Comparison of ENCODE assay signal across 9 cellular contexts in the genomic region with DNA sequence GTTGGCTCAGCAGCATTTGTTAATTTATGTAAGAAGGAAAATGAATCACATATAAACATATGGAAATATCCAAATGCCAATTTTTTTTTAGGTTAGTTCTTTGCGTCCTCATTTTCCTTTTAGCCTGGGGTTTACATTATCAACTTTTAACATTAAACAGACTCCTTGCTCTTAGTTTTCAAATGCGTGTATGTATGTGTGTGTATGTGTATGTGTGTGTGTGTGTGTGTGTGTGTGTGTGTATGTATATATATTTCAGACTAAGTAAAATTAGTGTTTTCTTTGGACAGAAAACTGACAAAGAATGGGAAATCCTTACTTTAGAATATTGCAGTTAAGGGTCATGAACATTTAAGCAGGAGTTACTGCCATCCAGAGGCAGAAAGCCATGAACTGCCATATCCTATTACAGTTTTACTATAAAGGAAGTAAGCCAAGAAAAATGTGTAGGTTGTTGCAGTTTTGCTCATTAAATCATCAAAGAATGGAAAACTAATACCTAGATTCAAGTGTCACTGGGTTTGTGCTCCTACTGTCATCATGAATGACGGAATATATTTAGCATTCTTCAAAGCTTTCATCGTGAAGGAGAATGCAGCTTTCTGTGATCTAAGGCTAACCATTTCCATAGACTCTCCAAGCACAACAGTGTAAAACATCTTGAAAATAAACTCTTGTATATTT.
A peak's percentile ranks its signal among the peaks of the same experiment; 100 is the strongest.
DNase-seq lines count a peak whose midpoint lies in the region; ATAC-seq and TF ChIP-seq lines count a peak whose summit lies in the region.
"Had no signal": no experiment of that assay in that cellular context is flagged by ENCODE, and none has a peak within 500 bp of the region (broad histone marks: within the 10 kb centered on the region; RNA-seq: fewer than 3 reads in every experiment).

No MANE protein-coding gene starts in this region.

- no peak for TF ChIP-seq EP300 in neural cell (conservative IDR thresholded peaks at IDR 0.05; ENCODE audit: poor library complexity, severe bottlenecking)

- no peak overlapping the region for H2AFZ ChIP-seq in neural cell (ENCODE audit: low read depth, low read length)

- H4K20me1 ChIP-seq in neural cell (ENCODE audit: insufficient read depth) = no peaks in the 10 kb centered on the region

- CTCF ChIA-PET in GM10248 (lab: Yijun Ruan, JAX) = interaction anchor here (1.5 kb wide), 1 partner anchor 21 kb away, joined by 3 read pairs; no protein-coding TSS in a partner anchor

- POLR2A ChIA-PET in GM10248 (lab: Yijun Ruan, JAX) = no interaction called here

- H3K4me2 ChIP-seq in neural cell (ENCODE audit: low read length) = no peak overlapping the region

- no peak overlapping the region for H3K9ac ChIP-seq in neural cell (ENCODE audit: low read length)

- TF ChIP-seq CTCF in GM10248 (IDR thresholded peaks at IDR 0.05; ENCODE audit: control extremely low read depth, extremely low read depth, low read depth, missing control alignments) = peak; percentile 15
- peak; percentile 83 for TF ChIP-seq CTCF in chondrocyte (IDR thresholded peaks at IDR 0.05)
- peak; percentile 83 for TF ChIP-seq CTCF in neural cell (IDR thresholded peaks at IDR 0.05; ENCODE audit: poor library complexity, severe bottlenecking)

- H3K9me3 ChIP-seq in neural cell (ENCODE audit: low read length) = no peaks in the 10 kb centered on the region

- H3K9me3 Mint-ChIP-seq in chondrocyte (ENCODE audit: low read depth) = no peaks in the 10 kb centered on the region

- H3K27ac Mint-ChIP-seq in chondrocyte (ENCODE audit: unreplicated experiment) = peak overlapping the region; percentile 69

- H3K79me2 ChIP-seq in neural cell (replicated peaks; ENCODE audit: insufficient read depth, low read length) = no peaks in the 10 kb centered on the region

- no peak overlapping the region for H3K4me3 ChIP-seq in neural cell (ENCODE audit: low read length)

- TF ChIP-seq RAD21 in neural cell (conservative IDR thresholded peaks at IDR 0.05) = peak; percentile 84

- H3K27me3 ChIP-seq in neural cell (ENCODE audit: insufficient read depth, low read depth, low read length) = no peaks in the 10 kb centered on the region

- H3K27ac ChIP-seq in neural cell (ENCODE audit: low read length) = no peak overlapping the region

- H3F3A ChIP-seq in neural cell (ENCODE audit: insufficient read depth, low read length, poor library complexity, severe bottlenecking) = no peaks in the 10 kb centered on the region

- H3K36me3 ChIP-seq in neural cell (ENCODE audit: insufficient read depth, low read length) = no peaks in the 10 kb centered on the region

- ATAC-seq in HG03175 (IDR thresholded peaks at IDR 0.05; ENCODE audit: unreplicated experiment) = no peak
- ATAC-seq in GM18858 (IDR thresholded peaks at IDR 0.05; ENCODE audit: unreplicated experiment) = no peak
- no peak for ATAC-seq in HG03097 (IDR thresholded peaks at IDR 0.05; ENCODE audit: low FRiP score, unreplicated experiment)

- DNase-seq in GM10248 (ENCODE audit: extremely low spot score) = no peak
- peak; percentile 3 for DNase-seq in NCI-H2227 treated with DMSO at 0.1 percent for 48 hours (lab: John Stamatoyannopoulos, UW)
- DNase-seq in chondrocyte (ENCODE audit: low spot score) = no peak
- no peak for DNase-seq in NCI-H1436 treated with DMSO at 0.1 percent for 48 hours (lab: John Stamatoyannopoulos, UW)
- DNase-seq: NCI-H2029 had no signal

- H3K4me1 Mint-ChIP-seq in chondrocyte (ENCODE audit: low read depth) = no peaks in the 10 kb centered on the region

- H3K36me3 Mint-ChIP-seq in chondrocyte (ENCODE audit: low read depth) = no peaks in the 10 kb centered on the region

- H3K9me2 ChIP-seq in neural cell (ENCODE audit: insufficient read depth, low read length) = no peaks in the 10 kb centered on the region

- no peaks in the 10 kb centered on the region for H3K27me3 Mint-ChIP-seq in chondrocyte (ENCODE audit: low read depth)

- H3K4me3 Mint-ChIP-seq in chondrocyte (ENCODE audit: unreplicated experiment) = no peak overlapping the region

TF ChIP-seq in neural cell, 6 proteins besides CTCF, POLR2A, EP300 and RAD21:
- TF ChIP-seq SMC3 (conservative IDR thresholded peaks at IDR 0.05; ENCODE audit: poor library complexity) = peak; percentile 84
- TF ChIP-seq POLR2AphosphoS5 (IDR thresholded peaks at IDR 0.05) = no peak

Comparison
In these comparisons a context has a peak if more than half of its experiments do, and no peak if none do; other contexts are left out.
1. CTCF ChIP-seq: peak in every context shown above with its lines; median percentile 83 in chondrocyte; 83 in neural cell; 15 in GM10248.